8 cellular contexts compared by ENCODE assay signal in genomic region chr1:12143631-12144155, GRCh38. TPM values are rescaled to one million over a fixed set of nuclear protein-coding genes. Genes with fewer than 3 reads are reported as not detected.
DNase-seq lines count a peak whose midpoint lies in the region; ATAC-seq and TF ChIP-seq lines count a peak whose summit lies in the region.

No MANE protein-coding gene starts in this region.

- H3K9me3 ChIP-seq in A673 (ENCODE audit: low read depth, low read length, poor library complexity, severe bottlenecking) = no peaks in the 10 kb centered on the region

- H3K4me3 Mint-ChIP-seq in activated CD4-positive, alpha-beta T cell treated with anti-CD3 and anti-CD28 coated beads, Interleukin-2, amount 10 ng/mL, durations not matched to agents 7 days and 5 days = no peak overlapping the region

- BruUV-seq in A673 (replicated peaks; lab: Mats Ljungman, UMichigan) = no TSS peak

- no peaks in the 10 kb centered on the region for H3K27me3 Mint-ChIP-seq in activated CD4-positive, alpha-beta T cell treated with anti-CD3 and anti-CD28 coated beads, Interleukin-2, amount 10 ng/mL, durations not matched to agents 7 days and 5 days

- H3K4me1 ChIP-seq in A673 (ENCODE audit: insufficient read depth, low read length, poor library complexity, severe bottlenecking) = no peaks in the 10 kb centered on the region

- H3K27me3 ChIP-seq in A673 (replicated peaks; ENCODE audit: insufficient read depth, low read depth, low read length, poor library complexity) = no peaks in the 10 kb centered on the region

- DNase-seq in CD1c-positive myeloid dendritic cell (ENCODE audit: extremely low spot score) (peak; percentile 98), fibroblast of peridontal ligament (ENCODE audit: extremely low read depth) (peak; percentile 97), omental fat pad (ENCODE audit: low spot score) (peak; percentile 65), iPS-NIHi11 (ENCODE audit: low spot score) (no peak), cerebellar cortex (ENCODE audit: low spot score) (no peak), A673 (ENCODE audit: low spot score) (no peak)
- no peak for DNase-seq in activated CD4-positive, alpha-beta T cell treated with anti-CD3 and anti-CD28 coated beads, Interleukin-2, amount 10 ng/mL, durations not matched to agents 7 days and 5 days

- peak; percentile 27 for ATAC-seq in HG02610 (IDR thresholded peaks at IDR 0.05; ENCODE audit: unreplicated experiment)
- ATAC-seq in omental fat pad (ENCODE audit: low FRiP score) = peak; percentile 87

- TF ChIP-seq CTCF in omental fat pad (IDR thresholded peaks at IDR 0.05) = no peak
- no peak for TF ChIP-seq CTCF in A673 (conservative IDR thresholded peaks at IDR 0.05; ENCODE audit: low read depth, low read length)

- H3K4me3 ChIP-seq in A673 (ENCODE audit: low read depth, low read length, poor library complexity, severe bottlenecking) = no peak overlapping the region

- no peaks in the 10 kb centered on the region for H3K36me3 ChIP-seq in A673 (ENCODE audit: insufficient read depth, low read length, poor library complexity, severe bottlenecking)

- CTCF ChIA-PET in activated CD4-positive, alpha-beta T cell treated with anti-CD3 and anti-CD28 coated beads, Interleukin-2, amount 10 ng/mL, durations not matched to agents 7 days and 5 days (lab: Charles Lee) = no interaction called here
- CTCF ChIA-PET in A673 (lab: Charles Lee) = no interaction called here

- H3K27ac Mint-ChIP-seq in activated CD4-positive, alpha-beta T cell treated with anti-CD3 and anti-CD28 coated beads, Interleukin-2, amount 10 ng/mL, durations not matched to agents 7 days and 5 days = peak overlapping the region; percentile 89

- peaks cover 52% of the 10 kb centered on the region for H3K4me1 Mint-ChIP-seq in activated CD4-positive, alpha-beta T cell treated with anti-CD3 and anti-CD28 coated beads, Interleukin-2, amount 10 ng/mL, durations not matched to agents 7 days and 5 days

- intact Hi-C loops in A673 (cut with micrococcal nuclease; ENCODE audit: unreplicated experiment) = no loop called here

- H3K27ac ChIP-seq in A673 (ENCODE audit: low read depth, low read length, poor library complexity, severe bottlenecking) = no peak overlapping the region

- POLR2A ChIA-PET in activated CD4-positive, alpha-beta T cell treated with anti-CD3 and anti-CD28 coated beads, Interleukin-2, amount 10 ng/mL, durations not matched to agents 7 days and 5 days (lab: Charles Lee) = no interaction called here
- POLR2A ChIA-PET in A673 (lab: Charles Lee; ENCODE audit: low non-redundant PET) = no interaction called here

- no peaks in the 10 kb centered on the region for H3K9me3 Mint-ChIP-seq in activated CD4-positive, alpha-beta T cell treated with anti-CD3 and anti-CD28 coated beads, Interleukin-2, amount 10 ng/mL, durations not matched to agents 7 days and 5 days

- H3K36me3 Mint-ChIP-seq in activated CD4-positive, alpha-beta T cell treated with anti-CD3 and anti-CD28 coated beads, Interleukin-2, amount 10 ng/mL, durations not matched to agents 7 days and 5 days (ENCODE audit: low read depth) = no peaks in the 10 kb centered on the region

RNA-seq across cellular contexts. Expression of gene TNFRSF1B, which starts 23.1 kb away (rescaled TPM):
- total RNA-seq in activated CD4-positive, alpha-beta T cell treated with anti-CD3 and anti-CD28 coated beads, Interleukin-2, amount 10 ng/mL, durations not matched to agents 7 days and 5 days = 100 to 1,000 TPM; 167 to 190 TPM
- 100 to 1,000 TPM in 2 of 4 donors, 10 to 100 TPM in 2; 34.0 to 122 (median 84.5) TPM for total RNA-seq in omental fat pad
- total RNA-seq in A673 (2021) = 0.09 TPM in 1 of 2 replicates, not detected in the other

Comparison
In these comparisons a context has a peak if more than half of its experiments do, and no peak if none do; other contexts are left out.
1. DNase-seq: peak in CD1c-positive myeloid dendritic cell (single experiment), fibroblast of peridontal ligament (single experiment) and omental fat pad (single experiment); none in activated CD4-positive, alpha-beta T cell treated with anti-CD3 and anti-CD28 coated beads, Interleukin-2, amount 10 ng/mL, durations not matched to agents 7 days and 5 days (single experiment), iPS-NIHi11 (single experiment), cerebellar cortex (single experiment) and A673 (single experiment).
2. RNA of gene TNFRSF1B, which starts 23.1 kb away (total RNA-seq): 167 to 190 TPM in activated CD4-positive, alpha-beta T cell treated with anti-CD3 and anti-CD28 coated beads, Interleukin-2, amount 10 ng/mL, durations not matched to agents 7 days and 5 days and 34.0 to 122 TPM in omental fat pad; 0.09 TPM in A673; every median in the first group is over 10 times any median in the second.